Comparison of ENCODE assay signal across 27 cellular contexts in the genomic region with DNA sequence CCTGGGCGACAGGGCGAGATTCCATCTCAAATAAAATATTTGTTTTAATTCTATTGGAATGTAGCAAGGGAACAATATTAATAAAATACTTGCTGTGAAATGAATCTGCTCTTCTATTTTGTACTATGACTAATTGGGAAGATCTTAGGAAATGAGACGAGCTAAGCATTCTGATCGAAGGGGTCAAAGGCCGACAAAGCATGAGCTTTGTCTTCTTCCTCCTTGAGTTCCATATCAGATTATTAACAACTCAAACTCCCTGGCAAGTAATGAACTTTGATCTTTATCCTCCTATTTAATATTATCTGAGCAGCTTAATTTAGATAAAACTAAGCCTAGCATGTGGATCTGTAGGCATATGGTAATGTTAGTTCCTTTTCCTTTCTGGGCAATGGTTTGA.
"Had no signal": no experiment of that assay in that cellular context is flagged by ENCODE, and none has a peak within 500 bp of the region (broad histone marks: within the 10 kb centered on the region; RNA-seq: fewer than 3 reads in every experiment).

No MANE protein-coding gene starts in this region.

- H3K4me3 Mint-ChIP-seq: activated B cell treated with CpG ODN at 0.5 μM for 24 hours; activated CD4-positive, alpha-beta T cell treated with anti-CD3 and anti-CD28 coated beads, Interleukin-2, amount 10 ng/mL, durations not matched to agents 24 days and 14 days; activated CD8-positive, alpha-beta memory T cell treated with anti-CD3 and anti-CD28 coated beads, Interleukin-2, amount 10 ng/mL, durations not matched to agents 7 days and 5 days; activated naive CD4-positive, alpha-beta T cell treated with anti-CD3 and anti-CD28 coated beads, Interleukin-2, amount 50 U/mL, for 24 hours; activated T-cell treated with anti-CD3 and anti-CD28 coated beads, Interleukin-2, amount 50 U/mL, for 24 hours; activated T-helper 1 cell treated with anti-CD3 and anti-CD28 coated beads, Interleukin-12 subunit alpha, Interleukin-12 subunit beta, Interleukin-2, Interleukin-4 antibody, amounts not matched to agents 30 ng/mL and 10 ng/mL and 1 ng/mL, durations not matched to agents 14 hours and 24 hours and 36 hours; IgD-negative memory B cell had no signal

- H3K27me3 Mint-ChIP-seq: activated B cell treated with CpG ODN at 0.5 μM for 24 hours; activated CD4-positive, alpha-beta T cell treated with anti-CD3 and anti-CD28 coated beads, Interleukin-2, amount 10 ng/mL, durations not matched to agents 24 days and 14 days; activated CD8-positive, alpha-beta memory T cell treated with anti-CD3 and anti-CD28 coated beads, Interleukin-2, amount 10 ng/mL, durations not matched to agents 7 days and 5 days; activated naive CD4-positive, alpha-beta T cell treated with anti-CD3 and anti-CD28 coated beads, Interleukin-2, amount 50 U/mL, for 24 hours; activated T-cell treated with anti-CD3 and anti-CD28 coated beads, Interleukin-2, amount 50 U/mL, for 24 hours; IgD-negative memory B cell had no signal

- H3K9ac ChIP-seq: KMS-11 had no signal

- H3K9me3 Mint-ChIP-seq: activated B cell treated with CpG ODN at 0.5 μM for 24 hours; activated CD4-positive, alpha-beta T cell treated with anti-CD3 and anti-CD28 coated beads, Interleukin-2, amount 10 ng/mL, durations not matched to agents 24 days and 14 days; activated naive CD4-positive, alpha-beta T cell treated with anti-CD3 and anti-CD28 coated beads, Interleukin-2, amount 50 U/mL, for 24 hours; activated T-cell treated with anti-CD3 and anti-CD28 coated beads, Interleukin-2, amount 50 U/mL, for 24 hours; activated T-helper 1 cell treated with anti-CD3 and anti-CD28 coated beads, Interleukin-12 subunit alpha, Interleukin-12 subunit beta, Interleukin-2, Interleukin-4 antibody, amounts not matched to agents 30 ng/mL and 10 ng/mL and 1 ng/mL, durations not matched to agents 14 hours and 24 hours and 36 hours; IgD-negative memory B cell had no signal

- H3K36me3 Mint-ChIP-seq: activated CD8-positive, alpha-beta memory T cell treated with anti-CD3 and anti-CD28 coated beads, Interleukin-2, amount 10 ng/mL, durations not matched to agents 7 days and 5 days had no signal

- H3K27ac ChIP-seq: ascending aorta, KMS-11 had no signal

- H3K4me1 ChIP-seq: ascending aorta, body of pancreas had no signal

- DNase-seq: activated B cell treated with CpG ODN at 0.5 μM for 24 hours; activated CD4-positive, alpha-beta T cell treated with anti-CD3 and anti-CD28 coated beads for 1 hour; activated CD4-positive, alpha-beta T cell treated with anti-CD3 and anti-CD28 coated beads, Interleukin-2, amount 10 ng/mL, durations not matched to agents 24 days and 14 days; activated CD4-positive, alpha-beta T cell treated with anti-CD3 and anti-CD28 coated beads, Interleukin-2, amount 50 U/mL, for 48 hours; activated CD8-positive, alpha-beta memory T cell treated with anti-CD3 and anti-CD28 coated beads, Interleukin-2, amount 10 ng/mL, durations not matched to agents 7 days and 5 days; activated effector memory CD4-positive, alpha-beta T cell treated with Interleukin-2 at 50 U/mL for 16 hours; activated naive CD4-positive, alpha-beta T cell; activated T-cell treated with anti-CD3 and anti-CD28 coated beads, Interleukin-2, amount 50 U/mL, for 24 hours; body of pancreas; NCI-H1092 treated with DMSO at 0.1 percent for 48 hours; NCI-H1436; NCI-H187; NCI-H2081; NCI-H510A treated with DMSO at 0.1 percent for 48 hours; NCI-H69; NK-92 treated with Interleukin-12 subunit alpha and Interleukin-12 subunit beta, amount 100 ng/mL, for 24 hours; SHP77 treated with DMSO at 0.1 percent for 48 hours; T-helper 2 cell; T1000 had no signal

- ATAC-seq: activated CD8-positive, alpha-beta memory T cell treated with anti-CD3 and anti-CD28 coated beads, Interleukin-2, amount 10 ng/mL, durations not matched to agents 7 days and 5 days; body of pancreas had no signal

- H3K27ac Mint-ChIP-seq: activated B cell treated with CpG ODN at 0.5 μM for 24 hours; activated CD4-positive, alpha-beta T cell treated with anti-CD3 and anti-CD28 coated beads, Interleukin-2, amount 10 ng/mL, durations not matched to agents 24 days and 14 days; activated CD8-positive, alpha-beta memory T cell treated with anti-CD3 and anti-CD28 coated beads, Interleukin-2, amount 10 ng/mL, durations not matched to agents 7 days and 5 days; activated naive CD4-positive, alpha-beta T cell treated with anti-CD3 and anti-CD28 coated beads, Interleukin-2, amount 50 U/mL, for 24 hours; activated T-cell treated with anti-CD3 and anti-CD28 coated beads, Interleukin-2, amount 50 U/mL, for 24 hours; activated T-helper 1 cell treated with anti-CD3 and anti-CD28 coated beads, Interleukin-12 subunit alpha, Interleukin-12 subunit beta, Interleukin-2, Interleukin-4 antibody, amounts not matched to agents 30 ng/mL and 10 ng/mL and 1 ng/mL, durations not matched to agents 14 hours and 24 hours and 36 hours had no signal

- H3K4me3 ChIP-seq: ascending aorta, body of pancreas had no signal

- H3K4me1 Mint-ChIP-seq: activated CD4-positive, alpha-beta T cell treated with anti-CD3 and anti-CD28 coated beads, Interleukin-2, amount 10 ng/mL, durations not matched to agents 24 days and 14 days; activated CD8-positive, alpha-beta memory T cell treated with anti-CD3 and anti-CD28 coated beads, Interleukin-2, amount 10 ng/mL, durations not matched to agents 7 days and 5 days; activated naive CD4-positive, alpha-beta T cell treated with anti-CD3 and anti-CD28 coated beads, Interleukin-2, amount 50 U/mL, for 24 hours; IgD-negative memory B cell had no signal

- H3K4me2 ChIP-seq: KMS-11 had no signal

- H3K9me3 ChIP-seq: ascending aorta, body of pancreas had no signal

- FAIRE-seq: bronchial epithelial cell, RCC 7860, TTC549 had no signal

- H3K27me3 ChIP-seq: ascending aorta, body of pancreas had no signal
